ENCODE assay signal across 24 cellular contexts in the genomic region with DNA sequence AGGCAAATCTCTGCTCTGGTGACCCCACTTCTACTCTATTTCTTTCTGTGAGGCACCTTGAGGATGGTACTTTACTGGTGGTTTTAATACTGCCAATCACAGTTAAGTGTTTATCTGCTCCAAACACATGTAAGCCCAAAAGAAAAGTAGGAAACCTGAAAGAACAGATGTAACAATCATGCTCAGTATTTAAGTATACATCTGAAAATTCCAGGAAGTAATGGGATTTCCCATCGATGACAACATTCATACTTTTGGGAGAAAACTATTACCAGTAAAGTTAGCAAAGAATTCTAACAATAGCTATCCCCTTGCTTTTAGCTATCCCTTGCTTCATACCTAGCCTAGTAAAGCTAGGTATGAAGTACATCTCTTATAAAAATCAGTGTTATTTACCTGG.
"Had no signal": no experiment of that assay in that cellular context is flagged by ENCODE, and none has a peak within 500 bp of the region (broad histone marks: within the 10 kb centered on the region; RNA-seq: fewer than 3 reads in every experiment).

No MANE protein-coding gene starts in this region.

- H3K4me1 ChIP-seq: SJSA1 had no signal

- ATAC-seq: HepG2 had no signal

- H3K27me3 ChIP-seq: MG63, SJSA1 had no signal

- DNase-seq: IMR-90, Karpas-422, KG1, MG63, NCI-H1092, NCI-H1105 treated with DMSO at 0.1 percent for 48 hours, NCI-H1417 treated with DMSO at 0.1 percent for 48 hours, NCI-H146, NCI-H1694 treated with DMSO at 0.1 percent for 48 hours, NCI-H1930, NCI-H2081, NCI-H2107, NCI-H226, NCI-H446, NCI-H510A, NCI-H69, NCI-H774, Right ventricle myocardium superior, RPMI8226, SIG-M5 had no signal

- H3K36me3 ChIP-seq: SJSA1 had no signal

- FAIRE-seq: HepG2, RCC 7860 had no signal

- H3K9me3 ChIP-seq: MG63, SJSA1 had no signal

- H3K27ac ChIP-seq: SJSA1, SK-N-MC had no signal

- H3K4me3 ChIP-seq: MG63, SJSA1, SK-N-MC had no signal
